10 cellular contexts compared by ENCODE assay signal in genomic region chr2:103788875-103789715, GRCh38.
DNase-seq lines count a peak whose midpoint lies in the region; ATAC-seq, FAIRE-seq and TF ChIP-seq lines count a peak whose summit lies in the region.
"Had no signal": no experiment of that assay in that cellular context is flagged by ENCODE, and none has a peak within 500 bp of the region (broad histone marks: within the 10 kb centered on the region; RNA-seq: fewer than 3 reads in every experiment).

No MANE protein-coding gene starts in this region.

- peak; percentile 13 for DNase-seq in 8988T
- peak; percentile 1 for DNase-seq in LHCN-M2 (ENCODE audit: low read depth)
- DNase-seq in astrocyte (ENCODE audit: low read depth): peak; percentile 56
- peak; percentile 29 for DNase-seq in left kidney (ENCODE audit: low read depth, low spot score)
- DNase-seq in dedifferentiated amniotic fluid mesenchymal stem cell (ENCODE audit: extremely low spot score): no peak
- no peak for DNase-seq in WERI-Rb-1
- DNase-seq in psoas muscle: no peak
- DNase-seq: activated CD8-positive, alpha-beta T cell treated with anti-CD3 and anti-CD28 coated beads, Interleukin-2, amount 10 ng/mL, durations not matched to agents 7 days and 5 days; effector CD4-positive, alpha-beta T cell had no signal

- TF ChIP-seq CTCF in astrocyte (IDR thresholded peaks at IDR 0.05; ENCODE audit: insufficient read depth, low read depth, low read length): no peak
- TF ChIP-seq CTCF in WERI-Rb-1 (IDR thresholded peaks at IDR 0.05; ENCODE audit: low read depth, low read length): no peak
- TF ChIP-seq CTCF in psoas muscle (IDR thresholded peaks at IDR 0.05): no peak

- H3K27me3 Mint-ChIP-seq in astrocyte (ENCODE audit: low read depth, unreplicated experiment): peaks cover 2% of the 10 kb centered on the region

- no peaks in the 10 kb centered on the region for H3K27me3 ChIP-seq in astrocyte (ENCODE audit: insufficient read depth, low read length)
- H3K27me3 ChIP-seq in WERI-Rb-1 (ENCODE audit: insufficient read depth, low read depth, severe bottlenecking): peaks cover 43% of the 10 kb centered on the region
- H3K27me3 ChIP-seq in psoas muscle (ENCODE audit: insufficient read depth in 3 of 3, low read length in 2 of 3): no peaks in the 10 kb centered on the region

- no peaks in the 10 kb centered on the region for H3K36me3 Mint-ChIP-seq in astrocyte (ENCODE audit: low read depth, unreplicated experiment)

- H3K9me3 ChIP-seq in astrocyte (ENCODE audit: insufficient read depth, low read depth, low read length): no peaks in the 10 kb centered on the region
- H3K9me3 ChIP-seq in WERI-Rb-1 (ENCODE audit: severe bottlenecking): no peaks in the 10 kb centered on the region
- no peaks in the 10 kb centered on the region for H3K9me3 ChIP-seq in psoas muscle

- FAIRE-seq in astrocyte (lab: Jason Lieb, UNC): no peak

- H3K4me3 ChIP-seq in astrocyte (ENCODE audit: insufficient read depth, low read depth, low read length): no peak overlapping the region
- no peak overlapping the region for H3K4me3 ChIP-seq in WERI-Rb-1 (ENCODE audit: low read depth, low read length)
- no peak overlapping the region for H3K4me3 ChIP-seq in psoas muscle

- H3K36me3 ChIP-seq in astrocyte (ENCODE audit: insufficient read depth, low read length): no peaks in the 10 kb centered on the region
- H3K36me3 ChIP-seq in WERI-Rb-1: no peaks in the 10 kb centered on the region
- no peaks in the 10 kb centered on the region for H3K36me3 ChIP-seq in psoas muscle (ENCODE audit: insufficient read depth in 1 of 2, low read depth in 1 of 2)

- H2AFZ ChIP-seq in astrocyte (ENCODE audit: low read depth, low read length): no peak overlapping the region

- no peaks in the 10 kb centered on the region for H4K20me1 ChIP-seq in astrocyte (ENCODE audit: insufficient read depth, low read length)

- ATAC-seq in GM18505 (IDR thresholded peaks at IDR 0.05; ENCODE audit: unreplicated experiment): no peak
- no peak for ATAC-seq in psoas muscle
- ATAC-seq: activated CD8-positive, alpha-beta T cell treated with anti-CD3 and anti-CD28 coated beads, Interleukin-2, amount 10 ng/mL, durations not matched to agents 7 days and 5 days had no signal

- H3K4me1 Mint-ChIP-seq in astrocyte (ENCODE audit: low read depth, unreplicated experiment): peaks cover 16% of the 10 kb centered on the region

- no peaks in the 10 kb centered on the region for H3K79me2 ChIP-seq in astrocyte (ENCODE audit: insufficient read depth, low read length)

- peaks cover 11% of the 10 kb centered on the region for H3K4me1 ChIP-seq in astrocyte (ENCODE audit: insufficient read depth, low read length)
- H3K4me1 ChIP-seq in psoas muscle: no peaks in the 10 kb centered on the region

- 8 to 15% (median 8%) methylated on average over 4 of the region's 4 CpGs for WGBS in psoas muscle, 3 donors

- no peak for TF ChIP-seq POLR2A in GM18505 (IDR thresholded peaks at IDR 0.05; ENCODE audit: borderline replicate concordance, extremely low read depth, insufficient read depth, insufficient read length)

- no peak overlapping the region for H3K9ac ChIP-seq in astrocyte (ENCODE audit: low read length)

- H3K27ac Mint-ChIP-seq in astrocyte (ENCODE audit: unreplicated experiment): peak overlapping the region; percentile 94
- H3K27ac Mint-ChIP-seq: activated CD8-positive, alpha-beta T cell treated with anti-CD3 and anti-CD28 coated beads, Interleukin-2, amount 10 ng/mL, durations not matched to agents 7 days and 5 days had no signal

- intact Hi-C loops in psoas muscle (cut with DNase I): no loop called here

- no peaks in the 10 kb centered on the region for H3K9me3 Mint-ChIP-seq in astrocyte (ENCODE audit: unreplicated experiment)

- H3K27ac ChIP-seq in astrocyte (ENCODE audit: low read depth, low read length) (no peak overlapping the region), WERI-Rb-1 (no peak overlapping the region), psoas muscle (no peak overlapping the region)

- H3K4me2 ChIP-seq in astrocyte (ENCODE audit: low read length): peak overlapping the region; percentile 28

- H3K4me3 Mint-ChIP-seq in astrocyte (ENCODE audit: unreplicated experiment): no peak overlapping the region
- H3K4me3 Mint-ChIP-seq: activated CD8-positive, alpha-beta T cell treated with anti-CD3 and anti-CD28 coated beads, Interleukin-2, amount 10 ng/mL, durations not matched to agents 7 days and 5 days had no signal

Comparison
In these comparisons a context has a peak if more than half of its experiments do, and no peak if none do; other contexts are left out.
1. DNase-seq: peak in 8988T (single experiment), LHCN-M2 (single experiment), astrocyte (single experiment) and left kidney (single experiment); none in dedifferentiated amniotic fluid mesenchymal stem cell (single experiment), WERI-Rb-1 (single experiment) and psoas muscle (0 of 2).